ENCODE assay signal across 1 cellular context in genomic region chr18:77077836-77078456, GRCh38.
TF ChIP-seq lines count a peak whose summit lies in the region.

No MANE protein-coding gene starts in this region.

TF ChIP-seq in SK-N-SH, 30 proteins besides CTCF, POLR2A, EP300 and RAD21 (continued from another document):
- no peak for TF ChIP-seq PBX3 (IDR thresholded peaks at IDR 0.05)
- no peak for TF ChIP-seq YY1 (IDR thresholded peaks at IDR 0.05; ENCODE audit: low read depth)
- TF ChIP-seq USF1 (IDR thresholded peaks at IDR 0.05; ENCODE audit: borderline replicate concordance, low read depth): no peak
